In the genomic region with DNA sequence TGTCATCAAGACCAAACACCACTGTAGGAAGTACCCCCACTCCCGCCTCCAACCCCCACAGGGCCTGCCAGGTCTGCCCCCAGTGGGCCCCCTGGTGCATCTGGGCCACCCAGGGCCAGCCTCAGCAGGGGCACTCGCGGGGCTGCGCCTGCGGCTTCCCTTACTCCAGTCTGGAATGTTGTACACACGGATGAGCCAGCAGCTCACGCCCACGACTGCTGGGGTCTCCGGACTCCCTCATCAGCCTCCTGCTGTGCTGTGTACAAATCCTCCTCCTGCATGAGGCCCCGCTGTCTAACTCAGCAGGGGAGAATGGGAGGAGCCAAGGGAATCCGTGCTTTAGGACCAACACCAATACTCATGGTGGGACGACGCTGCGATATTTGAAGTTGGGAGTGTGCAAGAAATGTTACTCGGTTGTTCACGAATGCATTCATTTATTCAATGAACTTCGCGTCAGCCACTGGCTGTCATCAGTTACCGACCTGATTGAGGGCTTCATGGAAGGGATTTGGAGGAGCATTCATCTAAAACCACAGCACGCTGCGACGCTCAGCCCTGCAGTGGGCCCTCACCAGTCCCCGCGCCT, we compare ENCODE assay signal across 1 cellular context.
TF ChIP-seq lines count a peak whose summit lies in the region.

No MANE protein-coding gene starts in this region.

TF ChIP-seq in GM23338, 12 proteins besides CTCF, POLR2A, EP300 and RAD21 (continued from another document):
- TF ChIP-seq ZNF462 (CRISPR knock-in tag; IDR thresholded peaks at IDR 0.05) = no peak
- no peak for TF ChIP-seq ZNF331 (CRISPR knock-in tag; IDR thresholded peaks at IDR 0.05; ENCODE audit: low read depth)
- no peak for TF ChIP-seq STAT1 (IDR thresholded peaks at IDR 0.05; ENCODE audit: unreplicated experiment)
- TF ChIP-seq JUNB (IDR thresholded peaks at IDR 0.05; ENCODE audit: unreplicated experiment) = no peak
